In the genomic region with DNA sequence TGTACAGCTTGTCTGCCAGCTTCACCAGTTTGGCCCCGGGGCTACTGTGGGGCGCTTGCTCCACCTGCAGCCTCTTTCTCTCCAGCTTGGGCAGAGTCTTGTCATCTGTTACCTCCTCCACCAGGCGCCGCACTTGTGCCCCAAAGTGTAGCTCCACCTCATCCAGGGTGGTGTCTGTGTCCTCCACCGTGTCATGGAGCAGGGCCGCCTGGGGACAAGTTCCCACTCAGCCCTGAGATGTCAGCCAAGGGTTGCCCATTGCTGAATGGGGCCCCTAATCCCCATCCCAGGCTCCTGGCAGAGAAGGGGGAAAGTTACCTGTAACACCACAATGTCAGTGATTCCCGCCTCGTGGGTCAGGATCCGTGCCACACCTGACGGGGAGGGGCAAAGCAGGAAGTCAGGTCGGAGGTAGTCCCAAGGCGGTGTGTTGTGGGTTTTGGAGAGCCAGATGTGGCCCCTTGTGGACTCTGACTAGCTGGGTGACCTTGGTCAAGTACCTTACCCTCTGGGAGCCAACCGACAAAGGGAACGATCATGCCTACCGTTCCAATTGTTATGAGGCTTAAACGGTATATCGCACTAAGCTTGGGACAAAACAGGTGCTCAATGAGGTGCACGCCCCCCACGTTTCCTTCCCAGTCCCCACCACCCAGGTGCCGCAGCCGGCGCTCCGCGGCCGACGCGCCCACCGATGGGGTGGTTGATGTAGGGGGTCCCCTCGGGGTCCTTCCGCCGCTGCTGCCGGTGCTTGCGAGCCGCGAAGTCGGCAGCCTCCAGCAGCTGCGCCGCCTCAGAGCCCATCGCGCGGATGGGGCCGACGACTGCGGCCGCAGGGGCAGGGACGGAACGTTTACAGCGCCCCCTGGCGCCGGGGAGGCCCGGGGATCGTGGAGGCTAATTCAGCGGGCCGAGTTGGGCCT, we compare ENCODE assay signal across 1 cellular context.
TF ChIP-seq lines count a peak whose summit lies in the region.

HDDC3 (minus strand) TSS at position 813 of the 923 bp plus-strand sequence; CDS start at position 804, 9 bp downstream.

TF ChIP-seq in HepG2, 621 proteins besides CTCF, POLR2A, EP300 and RAD21 (continued from another document and continues in another):
- TF ChIP-seq, protein P1, sequence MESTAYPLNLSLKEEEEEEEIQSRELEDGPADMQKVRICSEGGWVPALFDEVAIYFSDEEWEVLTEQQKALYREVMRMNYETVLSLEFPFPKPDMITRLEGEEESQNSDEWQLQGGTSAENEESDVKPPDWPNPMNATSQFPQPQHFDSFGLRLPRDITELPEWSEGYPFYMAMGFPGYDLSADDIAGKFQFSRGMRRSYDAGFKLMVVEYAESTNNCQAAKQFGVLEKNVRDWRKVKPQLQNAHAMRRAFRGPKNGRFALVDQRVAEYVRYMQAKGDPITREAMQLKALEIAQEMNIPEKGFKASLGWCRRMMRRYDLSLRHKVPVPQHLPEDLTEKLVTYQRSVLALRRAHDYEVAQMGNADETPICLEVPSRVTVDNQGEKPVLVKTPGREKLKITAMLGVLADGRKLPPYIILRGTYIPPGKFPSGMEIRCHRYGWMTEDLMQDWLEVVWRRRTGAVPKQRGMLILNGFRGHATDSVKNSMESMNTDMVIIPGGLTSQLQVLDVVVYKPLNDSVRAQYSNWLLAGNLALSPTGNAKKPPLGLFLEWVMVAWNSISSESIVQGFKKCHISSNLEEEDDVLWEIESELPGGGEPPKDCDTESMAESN (CRISPR knock-in tag; conservative IDR thresholded peaks at IDR 0.05), result peak; percentile 27; the same call in 1 of the 2 replicates
- peak; percentile 46 for TF ChIP-seq STAG1 (CRISPR knock-in tag; IDR thresholded peaks at IDR 0.05)
- no peak for TF ChIP-seq ZNF703 (CRISPR knock-in tag; IDR thresholded peaks at IDR 0.05; ENCODE audit: borderline replicate concordance)
- TF ChIP-seq, protein P2, sequence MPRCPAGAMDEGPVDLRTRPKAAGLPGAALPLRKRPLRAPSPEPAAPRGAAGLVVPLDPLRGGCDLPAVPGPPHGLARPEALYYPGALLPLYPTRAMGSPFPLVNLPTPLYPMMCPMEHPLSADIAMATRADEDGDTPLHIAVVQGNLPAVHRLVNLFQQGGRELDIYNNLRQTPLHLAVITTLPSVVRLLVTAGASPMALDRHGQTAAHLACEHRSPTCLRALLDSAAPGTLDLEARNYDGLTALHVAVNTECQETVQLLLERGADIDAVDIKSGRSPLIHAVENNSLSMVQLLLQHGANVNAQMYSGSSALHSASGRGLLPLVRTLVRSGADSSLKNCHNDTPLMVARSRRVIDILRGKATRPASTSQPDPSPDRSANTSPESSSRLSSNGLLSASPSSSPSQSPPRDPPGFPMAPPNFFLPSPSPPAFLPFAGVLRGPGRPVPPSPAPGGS (CRISPR knock-in tag; IDR thresholded peaks at IDR 0.05), result no peak
- peak; percentile 95 for TF ChIP-seq UBTF (CRISPR knock-in tag; IDR thresholded peaks at IDR 0.05)
- no peak for TF ChIP-seq ZNF512B (CRISPR knock-in tag; IDR thresholded peaks at IDR 0.05; ENCODE audit: borderline replicate concordance)
- peak; percentile 88 for TF ChIP-seq AGO2 (optimal IDR thresholded peaks at IDR 0.05; ENCODE audit: low read depth, low read length)
- no peak for TF ChIP-seq SATB2 (CRISPR knock-in tag; IDR thresholded peaks at IDR 0.05)
- TF ChIP-seq ZNF296 (CRISPR knock-in tag; conservative IDR thresholded peaks at IDR 0.05), result no peak
- peak; percentile 51 for TF ChIP-seq ELF3 (CRISPR knock-in tag; IDR thresholded peaks at IDR 0.05)
- peak; percentile 80; the same call in 1 of the 2 replicates for TF ChIP-seq KDM5A (IDR thresholded peaks at IDR 0.05; ENCODE audit: borderline replicate concordance, low read length)
- TF ChIP-seq ZNF7 (CRISPR knock-in tag; IDR thresholded peaks at IDR 0.05), result 0 out of 2 replicates have a peak, but pooled peaks have one; percentile 30
- TF ChIP-seq, protein P3, sequence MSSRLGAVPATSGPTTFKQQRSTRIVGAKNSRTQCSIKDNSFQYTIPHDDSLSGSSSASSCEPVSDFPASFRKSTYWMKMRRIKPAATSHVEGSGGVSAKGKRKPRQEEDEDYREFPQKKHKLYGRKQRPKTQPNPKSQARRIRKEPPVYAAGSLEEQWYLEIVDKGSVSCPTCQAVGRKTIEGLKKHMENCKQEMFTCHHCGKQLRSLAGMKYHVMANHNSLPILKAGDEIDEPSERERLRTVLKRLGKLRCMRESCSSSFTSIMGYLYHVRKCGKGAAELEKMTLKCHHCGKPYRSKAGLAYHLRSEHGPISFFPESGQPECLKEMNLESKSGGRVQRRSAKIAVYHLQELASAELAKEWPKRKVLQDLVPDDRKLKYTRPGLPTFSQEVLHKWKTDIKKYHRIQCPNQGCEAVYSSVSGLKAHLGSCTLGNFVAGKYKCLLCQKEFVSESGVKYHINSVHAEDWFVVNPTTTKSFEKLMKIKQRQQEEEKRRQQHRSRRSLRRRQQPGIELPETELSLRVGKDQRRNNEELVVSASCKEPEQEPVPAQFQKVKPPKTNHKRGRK (CRISPR knock-in tag; IDR thresholded peaks at IDR 0.05), result no peak
- TF ChIP-seq POLR2AphosphoS5 (IDR thresholded peaks at IDR 0.05; ENCODE audit: low read depth, low read length), result peak; percentile 72
- peak; percentile 31; the same call in 1 of the 2 replicates for TF ChIP-seq SMC3 (IDR thresholded peaks at IDR 0.05; ENCODE audit: low read length)
- TF ChIP-seq CEBPB (IDR thresholded peaks at IDR 0.05; ENCODE audit: borderline replicate concordance, low read depth, low read length), result no peak
- 0 out of 2 replicates have a peak, but pooled peaks have one; percentile 44 for TF ChIP-seq KLF9 (CRISPR knock-in tag; IDR thresholded peaks at IDR 0.05; ENCODE audit: low read depth)
- peak; percentile 55 for TF ChIP-seq ZNF777 (CRISPR knock-in tag; IDR thresholded peaks at IDR 0.05)
- TF ChIP-seq, protein P4, sequence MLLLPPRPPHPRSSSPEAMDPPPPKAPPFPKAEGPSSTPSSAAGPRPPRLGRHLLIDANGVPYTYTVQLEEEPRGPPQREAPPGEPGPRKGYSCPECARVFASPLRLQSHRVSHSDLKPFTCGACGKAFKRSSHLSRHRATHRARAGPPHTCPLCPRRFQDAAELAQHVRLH (CRISPR knock-in tag; IDR thresholded peaks at IDR 0.05; ENCODE audit: borderline replicate concordance, low read depth), result peak; percentile 84
- TF ChIP-seq SALL2 (CRISPR knock-in tag; IDR thresholded peaks at IDR 0.05), result peak; percentile 93
- no peak; the same call in 1 of the 2 replicates for TF ChIP-seq TSC22D2 (CRISPR knock-in tag; IDR thresholded peaks at IDR 0.05; ENCODE audit: borderline replicate concordance)
- no peak for TF ChIP-seq ETV6 (CRISPR knock-in tag; conservative IDR thresholded peaks at IDR 0.05)
- TF ChIP-seq ZFP37 (CRISPR knock-in tag; IDR thresholded peaks at IDR 0.05; ENCODE audit: borderline replicate concordance), result 0 out of 2 replicates have a peak, but pooled peaks have one; percentile 24
- TF ChIP-seq KDM5B (CRISPR knock-in tag; IDR thresholded peaks at IDR 0.05; ENCODE audit: borderline replicate concordance), result peak; percentile 71; the same call in 1 of the 2 replicates
- TF ChIP-seq SRF (IDR thresholded peaks at IDR 0.05; ENCODE audit: low read depth, low read length), result no peak
- TF ChIP-seq BRCA1 (CRISPR knock-in tag; IDR thresholded peaks at IDR 0.05), result peak; percentile 78; the same call in 1 of the 2 replicates
- TF ChIP-seq ZNF558 (CRISPR knock-in tag; IDR thresholded peaks at IDR 0.05; ENCODE audit: borderline replicate concordance), result no peak
- TF ChIP-seq ATF3 (CRISPR knock-in tag; IDR thresholded peaks at IDR 0.05), result peak; percentile 34
- TF ChIP-seq HMG20A (CRISPR knock-in tag; IDR thresholded peaks at IDR 0.05; ENCODE audit: borderline replicate concordance), result no peak
- TF ChIP-seq SRSF1 (optimal IDR thresholded peaks at IDR 0.05; ENCODE audit: low read depth, low read length), result peak; percentile 69
- no peak for TF ChIP-seq JUNB (CRISPR knock-in tag; IDR thresholded peaks at IDR 0.05; ENCODE audit: borderline replicate concordance)
- 0 out of 2 replicates have a peak, but pooled peaks have one; percentile 76 for TF ChIP-seq ZBTB39 (CRISPR knock-in tag; IDR thresholded peaks at IDR 0.05)
- 0 out of 2 replicates have a peak, but pooled peaks have one; percentile 4 for TF ChIP-seq CEBPG (CRISPR knock-in tag; IDR thresholded peaks at IDR 0.05)
- no peak for TF ChIP-seq ZNF781 (CRISPR knock-in tag; IDR thresholded peaks at IDR 0.05; ENCODE audit: borderline replicate concordance, not compliant biosample characterization)
- TF ChIP-seq ZNF720 (CRISPR knock-in tag; IDR thresholded peaks at IDR 0.05), result no peak
- peak; percentile 69; the same call in 1 of the 2 replicates for TF ChIP-seq ZNF790 (CRISPR knock-in tag; IDR thresholded peaks at IDR 0.05; ENCODE audit: borderline replicate concordance)
- TF ChIP-seq MED13 (CRISPR knock-in tag; IDR thresholded peaks at IDR 0.05), result 0 out of 2 replicates have a peak, but pooled peaks have one; percentile 24
- TF ChIP-seq KDM3A (CRISPR knock-in tag; IDR thresholded peaks at IDR 0.05; ENCODE audit: low read depth), result peak; percentile 88; the same call in 1 of the 2 replicates
- no peak for TF ChIP-seq AGO1 (IDR thresholded peaks at IDR 0.05; ENCODE audit: low read depth, low read length, poor library complexity, severe bottlenecking)
- 0 out of 2 replicates have a peak, but pooled peaks have one; percentile 44 for TF ChIP-seq HNRNPL (IDR thresholded peaks at IDR 0.05; ENCODE audit: low read depth, low read length)
- TF ChIP-seq RORA (CRISPR knock-in tag; IDR thresholded peaks at IDR 0.05), result no peak
- TF ChIP-seq SOX5 (CRISPR knock-in tag; IDR thresholded peaks at IDR 0.05; ENCODE audit: borderline replicate concordance), result no peak; the same call in 1 of the 2 replicates
- peak; percentile 60; the same call in 1 of the 3 replicates for TF ChIP-seq MXI1 (IDR thresholded peaks at IDR 0.05; ENCODE audit: borderline replicate concordance, low read depth, low read length)
- peak; percentile 83 for TF ChIP-seq TEAD3 (CRISPR knock-in tag; optimal IDR thresholded peaks at IDR 0.05; ENCODE audit: borderline replicate concordance)
- peak; percentile 22; the same call in 1 of the 2 replicates for TF ChIP-seq KMT2B (CRISPR knock-in tag; IDR thresholded peaks at IDR 0.05)
- 0 out of 2 replicates have a peak, but pooled peaks have one; percentile 40 for TF ChIP-seq ZNF414 (CRISPR knock-in tag; IDR thresholded peaks at IDR 0.05)
- peak; percentile 52 for TF ChIP-seq NCOA2 (CRISPR knock-in tag; IDR thresholded peaks at IDR 0.05)
- TF ChIP-seq MLLT10 (CRISPR knock-in tag; IDR thresholded peaks at IDR 0.05), result no peak
